ENCODE assay signal across 8 cellular contexts in the genomic region with DNA sequence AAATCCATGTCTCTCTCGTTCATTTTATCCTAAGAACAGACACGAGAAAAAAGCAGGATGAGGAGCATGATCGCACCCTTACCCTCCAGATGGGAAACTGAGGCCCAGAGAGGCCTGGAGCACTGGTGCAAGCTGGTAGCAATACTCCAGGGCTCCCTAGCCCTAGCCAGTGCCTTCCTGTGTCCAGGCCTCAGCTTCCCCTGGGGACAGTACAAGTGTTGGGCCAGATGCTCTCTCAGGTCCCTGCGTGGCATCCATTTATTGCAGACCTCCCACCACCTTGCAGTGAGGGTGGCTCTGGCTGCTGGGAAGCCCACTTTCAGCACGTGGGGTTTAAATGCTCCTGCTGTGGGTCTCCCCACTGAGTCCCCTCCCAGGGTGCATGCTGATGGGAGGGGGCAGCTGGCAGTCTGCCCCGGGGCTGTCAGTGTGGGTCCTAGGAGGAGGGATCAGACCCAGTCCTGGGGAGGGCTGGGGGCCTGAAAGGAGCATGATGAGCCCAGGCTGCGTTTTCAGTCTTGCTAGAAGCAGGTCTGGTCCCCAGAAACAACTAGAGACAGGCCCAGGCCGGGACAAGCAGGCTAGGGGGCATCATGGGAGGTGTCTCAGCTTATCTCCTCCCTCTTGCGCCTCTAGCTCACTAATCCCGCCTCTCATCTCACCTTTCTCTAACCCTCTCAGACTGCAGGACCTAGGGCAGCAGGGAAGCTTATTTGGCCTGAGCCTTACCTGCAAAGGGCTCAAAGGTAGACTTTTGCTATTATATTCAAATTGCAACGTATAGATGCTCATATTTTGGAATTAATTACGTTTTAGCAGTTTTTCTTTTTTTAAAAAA. TPM values are rescaled to one million over a fixed set of nuclear protein-coding genes. Genes with fewer than 3 reads are reported as not detected.
A peak's percentile ranks its signal among the peaks of the same experiment; 100 is the strongest.
DNase-seq lines count a peak whose midpoint lies in the region; ATAC-seq and TF ChIP-seq lines count a peak whose summit lies in the region.

No MANE protein-coding gene starts in this region.

- intact Hi-C loops in activated CD4-positive, alpha-beta T cell treated with anti-CD3 and anti-CD28 coated beads for 36 hours (cut with DNase I, micrococcal nuclease) = loop anchor here (1.0 to 10.0 kb wide), 11 partner anchors 15 to 1314 kb away; partner anchors contain the start of genes ZCCHC24 (in 2 of the 2), RPS24 (in 1 of the 2), TMEM254 (in 1 of the 2) and ZMIZ1 (in 1 of the 2)

- peaks cover 22% of the 10 kb centered on the region for H3K4me1 Mint-ChIP-seq in activated CD4-positive, alpha-beta T cell treated with anti-CD3 and anti-CD28 coated beads for 36 hours
- peaks cover 51% of the 10 kb centered on the region for H3K4me1 Mint-ChIP-seq in stimulated activated effector memory CD8-positive, alpha-beta T cell treated with anti-CD3 and anti-CD28 coated beads, Interleukin-12 subunit alpha, Interleukin-12 subunit beta, amount 100 ng/mL, for 72 hours

- peaks cover 33% of the 10 kb centered on the region for H3K36me3 ChIP-seq in RWPE2 (ENCODE audit: low read depth)

- peak overlapping the region; percentile 85 for H3K4me3 Mint-ChIP-seq in activated CD4-positive, alpha-beta T cell treated with anti-CD3 and anti-CD28 coated beads for 36 hours
- peak overlapping the region; percentile 88 for H3K4me3 Mint-ChIP-seq in stimulated activated effector memory CD8-positive, alpha-beta T cell treated with anti-CD3 and anti-CD28 coated beads, Interleukin-12 subunit alpha, Interleukin-12 subunit beta, amount 100 ng/mL, for 72 hours

- ATAC-seq in activated CD4-positive, alpha-beta T cell treated with anti-CD3 and anti-CD28 coated beads for 36 hours = no peak
- ATAC-seq in RWPE2 (ENCODE audit: low read depth) (0 out of 3 replicates have a peak, but pooled peaks have one; percentile 2), GM18868 (IDR thresholded peaks at IDR 0.05; ENCODE audit: unreplicated experiment) (no peak), GM18907 (IDR thresholded peaks at IDR 0.05; ENCODE audit: unreplicated experiment) (no peak)
- ATAC-seq in stimulated activated effector memory CD8-positive, alpha-beta T cell treated with anti-CD3 and anti-CD28 coated beads, Interleukin-12 subunit alpha, Interleukin-12 subunit beta, amount 100 ng/mL, for 72 hours = no peak

- peaks cover 35% of the 10 kb centered on the region for H3K36me3 Mint-ChIP-seq in activated CD4-positive, alpha-beta T cell treated with anti-CD3 and anti-CD28 coated beads for 36 hours (ENCODE audit: low read depth)
- peaks cover 49% of the 10 kb centered on the region for H3K36me3 Mint-ChIP-seq in stimulated activated effector memory CD8-positive, alpha-beta T cell treated with anti-CD3 and anti-CD28 coated beads, Interleukin-12 subunit alpha, Interleukin-12 subunit beta, amount 100 ng/mL, for 72 hours

- H3K9me3 ChIP-seq in RWPE2 (ENCODE audit: severe bottlenecking) = no peaks in the 10 kb centered on the region

- H3K4me3 ChIP-seq in RWPE2 (ENCODE audit: severe bottlenecking) (peak overlapping the region; percentile 68), foreskin fibroblast (ENCODE audit: low read depth in 1 of 2, low read length in 2 of 2) (peak overlapping the region; percentile 22 to 82)

- POLR2A ChIA-PET in activated CD4-positive, alpha-beta T cell treated with anti-CD3 and anti-CD28 coated beads for 36 hours (lab: Charles Lee) = interaction anchor here (1.9 to 2.1 kb wide), 3 partner anchors 8 to 15 kb away, joined by 4 to 6 read pairs (median 5); no protein-coding TSS in a partner anchor

- CTCF ChIA-PET in activated CD4-positive, alpha-beta T cell treated with anti-CD3 and anti-CD28 coated beads for 36 hours (lab: Charles Lee) = interaction anchor here (0.5 to 5.8 kb wide), 9 partner anchors 12 to 386 kb away, joined by 3 to 50 read pairs (median 4); no protein-coding TSS in a partner anchor

- H3K27me3 ChIP-seq in RWPE2 (ENCODE audit: insufficient read depth, poor library complexity, severe bottlenecking) = no peaks in the 10 kb centered on the region

- TF ChIP-seq CTCF in RWPE2 (IDR thresholded peaks at IDR 0.05; ENCODE audit: poor library complexity, severe bottlenecking) = no peak
- TF ChIP-seq CTCF in foreskin fibroblast (IDR thresholded peaks at IDR 0.05; ENCODE audit: low read depth, low read length) = no peak

- peaks cover 3% of the 10 kb centered on the region for H3K4me1 ChIP-seq in RWPE2 (ENCODE audit: insufficient read depth, poor library complexity, severe bottlenecking)

- H3K27ac ChIP-seq in RWPE2 (ENCODE audit: poor library complexity, severe bottlenecking) = peak overlapping the region; percentile 73

- H3K27ac Mint-ChIP-seq in activated CD4-positive, alpha-beta T cell treated with anti-CD3 and anti-CD28 coated beads for 36 hours = peak overlapping the region; percentile 19
- peak overlapping the region; percentile 93 for H3K27ac Mint-ChIP-seq in stimulated activated effector memory CD8-positive, alpha-beta T cell treated with anti-CD3 and anti-CD28 coated beads, Interleukin-12 subunit alpha, Interleukin-12 subunit beta, amount 100 ng/mL, for 72 hours

- no peak for DNase-seq in activated CD4-positive, alpha-beta T cell treated with anti-CD3 and anti-CD28 coated beads for 36 hours
- DNase-seq in activated CD4-positive, alpha-beta T cell treated with anti-CD3 and anti-CD28 coated beads, Interleukin-2, amount 50 U/mL, for 1 hour = no peak
- DNase-seq in RWPE2 (ENCODE audit: low spot score) (no peak), foreskin fibroblast (no peak), NCI-H1694 (lab: John Stamatoyannopoulos, UW) (no peak)
- peak; percentile 5 to 61 for DNase-seq in stimulated activated effector memory CD8-positive, alpha-beta T cell treated with anti-CD3 and anti-CD28 coated beads, Interleukin-12 subunit alpha, Interleukin-12 subunit beta, amount 100 ng/mL, for 72 hours (ENCODE audit: low spot score in 2 of 2)

- H3K9me3 Mint-ChIP-seq in activated CD4-positive, alpha-beta T cell treated with anti-CD3 and anti-CD28 coated beads for 36 hours (ENCODE audit: low read depth) = no peaks in the 10 kb centered on the region
- no peaks in the 10 kb centered on the region for H3K9me3 Mint-ChIP-seq in stimulated activated effector memory CD8-positive, alpha-beta T cell treated with anti-CD3 and anti-CD28 coated beads, Interleukin-12 subunit alpha, Interleukin-12 subunit beta, amount 100 ng/mL, for 72 hours

- H3K27me3 Mint-ChIP-seq in activated CD4-positive, alpha-beta T cell treated with anti-CD3 and anti-CD28 coated beads for 36 hours = no peaks in the 10 kb centered on the region

RNA-seq across cellular contexts. Expression of gene PPIF, which starts 0.7 kb away (rescaled TPM):
- total RNA-seq in activated CD4-positive, alpha-beta T cell treated with anti-CD3 and anti-CD28 coated beads for 36 hours = 10 to 100 TPM; 92.3 to 96.1 TPM

Comparison
In these comparisons a context has a peak if more than half of its experiments do, and no peak if none do; other contexts are left out.
1. DNase-seq: peak in stimulated activated effector memory CD8-positive, alpha-beta T cell treated with anti-CD3 and anti-CD28 coated beads, Interleukin-12 subunit alpha, Interleukin-12 subunit beta, amount 100 ng/mL, for 72 hours (2 of 2); none in activated CD4-positive, alpha-beta T cell treated with anti-CD3 and anti-CD28 coated beads for 36 hours (single experiment), activated CD4-positive, alpha-beta T cell treated with anti-CD3 and anti-CD28 coated beads, Interleukin-2, amount 50 U/mL, for 1 hour (single experiment), RWPE2 (single experiment), foreskin fibroblast (0 of 2) and NCI-H1694 (single experiment).